Comparison of ENCODE assay signal across 8 cellular contexts in genomic region chr3:62876064-62876463, GRCh38. TPM values are rescaled to one million over a fixed set of nuclear protein-coding genes. Genes with fewer than 3 reads are reported as not detected.
A peak's percentile ranks its signal among the peaks of the same experiment; 100 is the strongest.
DNase-seq lines count a peak whose midpoint lies in the region; FAIRE-seq and TF ChIP-seq lines count a peak whose summit lies in the region.

No MANE protein-coding gene starts in this region.

- no peak for TF ChIP-seq POLR2A in GM12892 (IDR thresholded peaks at IDR 0.05; ENCODE audit: low read depth, low read length)

- DNase-seq in DMS53 (lab: John Stamatoyannopoulos, UW) (peak; percentile 69), DMS53 treated with DMSO at 0.1 percent for 48 hours (lab: John Stamatoyannopoulos, UW; ENCODE audit: unreplicated experiment) (no peak), fibroblast of the aortic adventitia (ENCODE audit: low read depth) (peak; percentile 22), retina (peak; percentile 67), NCI-H446 treated with DMSO at 0.1 percent for 48 hours (lab: John Stamatoyannopoulos, UW) (no peak), DMS114 treated with DMSO at 0.1 percent for 48 hours (lab: John Stamatoyannopoulos, UW; ENCODE audit: unreplicated experiment) (no peak), GM12892 (ENCODE audit: insufficient read length) (no peak)

- FAIRE-seq in GM12892 (lab: Jason Lieb, UNC) = no peak

- no peak overlapping the region for H3K4me3 ChIP-seq in fibroblast of the aortic adventitia (ENCODE audit: low read depth, low read length)

- no peak for TF ChIP-seq CTCF in fibroblast of the aortic adventitia (IDR thresholded peaks at IDR 0.05; ENCODE audit: insufficient read depth, low read length)

TF ChIP-seq in PFSK-1, 5 proteins besides CTCF, POLR2A, EP300 and RAD21:
- TF ChIP-seq POLR2AphosphoS5 (IDR thresholded peaks at IDR 0.05; ENCODE audit: low read depth, low read length) = no peak
- no peak for TF ChIP-seq SIN3A (IDR thresholded peaks at IDR 0.05; ENCODE audit: borderline replicate concordance, insufficient read depth, low read length)
- TF ChIP-seq FOXP2 (optimal IDR thresholded peaks at IDR 0.05; ENCODE audit: borderline replicate concordance, extremely low read depth, extremely low read length, insufficient read depth) = no peak
- TF ChIP-seq REST (IDR thresholded peaks at IDR 0.05; ENCODE audit: insufficient read depth in 1 of 2, low read depth in 2 of 2, low read length in 2 of 2) = peak; percentile 88 to 95
- no peak for TF ChIP-seq TAF1 (IDR thresholded peaks at IDR 0.05; ENCODE audit: borderline replicate concordance, insufficient read depth, low read length)

RNA-seq across cellular contexts. Expression of gene CADPS, which starts 0.8 kb away (rescaled TPM):
- polyA plus RNA-seq in PFSK-1 (2012; ENCODE audit: insufficient read length, low read depth) = 0.33 TPM
- total RNA-seq in fibroblast of the aortic adventitia (ENCODE audit: low replicate concordance) = 0.57 and 3.7 TPM in 2 replicates
- polyA plus RNA-seq in GM12892 (2012; ENCODE audit: missing spikeins) = 0.11 TPM

Comparison
In these comparisons a context has a peak if more than half of its experiments do, and no peak if none do; other contexts are left out.
1. DNase-seq: peak in DMS53 (single experiment), fibroblast of the aortic adventitia (single experiment) and retina (single experiment); none in DMS53 treated with DMSO at 0.1 percent for 48 hours (single experiment), NCI-H446 treated with DMSO at 0.1 percent for 48 hours (single experiment), DMS114 treated with DMSO at 0.1 percent for 48 hours (single experiment) and GM12892 (single experiment).